16 cellular contexts compared by ENCODE assay signal in genomic region chr1:82001345-82001744, GRCh38.
"Had no signal": no experiment of that assay in that cellular context is flagged by ENCODE, and none has a peak within 500 bp of the region (broad histone marks: within the 10 kb centered on the region; RNA-seq: fewer than 3 reads in every experiment).

No MANE protein-coding gene starts in this region.

- DNase-seq: effector memory CD8-positive, alpha-beta T cell; foreskin melanocyte; head of caudate nucleus; left colon; left ventricle myocardium superior; mucosa of descending colon; naive thymus-derived CD8-positive, alpha-beta T cell; ovary; small intestine; stimulated activated CD4-positive, alpha-beta T cell treated with anti-CD3 and anti-CD28 coated beads, Interleukin-12 subunit alpha, Interleukin-12 subunit beta, amount 100 ng/mL, for 4 hours; stimulated activated naive CD4-positive, alpha-beta T cell had no signal

- FAIRE-seq: colon, small intestine, urothelium cell line had no signal

- H3K4me3 ChIP-seq: hepatocyte, lung, mucosa of descending colon, ovary, right atrium auricular region had no signal

- H3K9me3 ChIP-seq: mucosa of descending colon, ovary, right atrium auricular region had no signal

- H3K4me2 ChIP-seq: hepatocyte had no signal

- H2AFZ ChIP-seq: hepatocyte had no signal

- H3K27ac ChIP-seq: hepatocyte, ovary, right atrium auricular region had no signal

- ATAC-seq: effector memory CD8-positive, alpha-beta T cell; left colon; left ventricle myocardium superior; mucosa of descending colon; naive thymus-derived CD8-positive, alpha-beta T cell had no signal

- H3K27me3 ChIP-seq: hepatocyte, ovary, right atrium auricular region had no signal

- H3K36me3 ChIP-seq: ovary, right atrium auricular region had no signal

- H3K79me2 ChIP-seq: hepatocyte had no signal
